Comparison of ENCODE assay signal across 1 cellular context in the genomic region with DNA sequence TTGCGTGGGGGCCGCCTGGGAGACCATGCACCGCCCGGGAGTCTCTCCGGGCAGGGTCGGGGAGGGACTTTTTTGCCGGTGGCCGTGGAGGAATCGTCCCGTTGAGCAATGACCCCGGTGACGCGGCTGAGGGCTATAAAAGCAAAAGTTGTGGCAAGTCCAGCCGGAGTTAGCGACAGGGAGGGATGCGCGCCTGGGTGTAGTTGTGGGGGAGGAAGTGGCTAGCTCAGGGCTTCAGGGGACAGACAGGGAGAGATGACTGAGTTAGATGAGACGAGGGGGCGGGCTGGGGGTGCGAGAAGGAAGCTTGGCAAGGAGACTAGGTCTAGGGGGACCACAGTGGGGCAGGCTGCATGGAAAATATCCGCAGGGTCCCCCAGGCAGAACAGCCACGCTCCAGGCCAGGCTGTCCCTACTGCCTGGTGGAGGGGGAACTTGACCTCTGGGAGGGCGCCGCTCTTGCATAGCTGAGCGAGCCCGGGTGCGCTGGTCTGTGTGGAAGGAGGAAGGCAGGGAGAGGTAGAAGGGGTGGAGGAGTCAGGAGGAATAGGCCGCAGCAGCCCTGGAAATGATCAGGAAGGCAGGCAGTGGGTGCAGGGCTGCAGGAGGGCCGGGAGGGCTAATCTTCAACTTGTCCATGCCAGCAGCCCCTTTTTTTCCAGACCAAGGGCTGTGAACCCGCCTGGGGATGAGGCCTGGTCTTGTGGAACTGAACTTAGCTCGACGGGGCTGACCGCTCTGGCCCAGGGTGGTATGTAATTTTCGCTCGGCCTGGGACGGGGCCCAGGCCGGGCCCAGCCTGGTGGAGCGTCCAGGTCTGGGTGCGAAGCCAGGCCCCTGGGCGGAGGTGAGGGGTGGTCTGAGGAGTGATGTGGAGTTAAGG.
TF ChIP-seq lines count a peak whose summit lies in the region.

Gene NEAT1, plus strand, starts transcription at position 166 of the 883 bp plus-strand sequence.

TF ChIP-seq in HepG2, 621 proteins besides CTCF, POLR2A, EP300 and RAD21 (continued from another document and continues in another):
- TF ChIP-seq HINFP (CRISPR knock-in tag; IDR thresholded peaks at IDR 0.05; ENCODE audit: low read depth) (0 out of 2 replicates have a peak, but pooled peaks have one; percentile 57), PHF20 (CRISPR knock-in tag; IDR thresholded peaks at IDR 0.05) (no peak), IRF2 (CRISPR knock-in tag; IDR thresholded peaks at IDR 0.05) (peak; percentile 83), AHDC1 (CRISPR knock-in tag; IDR thresholded peaks at IDR 0.05; ENCODE audit: borderline replicate concordance) (peak; percentile 20; the same call in 1 of the 2 replicates), TRIM22 (IDR thresholded peaks at IDR 0.05) (no peak), SMARCC2 (IDR thresholded peaks at IDR 0.05) (no peak), ASH2L (IDR thresholded peaks at IDR 0.05; ENCODE audit: insufficient read length, low read depth, low read length) (no peak), HBP1 (CRISPR knock-in tag; IDR thresholded peaks at IDR 0.05; ENCODE audit: low read depth) (peak; percentile 91), GATAD2A (CRISPR knock-in tag; IDR thresholded peaks at IDR 0.05) (peak; percentile 48), CREBL2 (CRISPR knock-in tag; IDR thresholded peaks at IDR 0.05; ENCODE audit: borderline replicate concordance) (peak; percentile 37; the same call in 1 of the 2 replicates), POLR2AphosphoS5 (IDR thresholded peaks at IDR 0.05; ENCODE audit: low read depth, low read length) (peak; percentile 100), ZNF607 (CRISPR knock-in tag; IDR thresholded peaks at IDR 0.05; ENCODE audit: borderline replicate concordance) (0 out of 2 replicates have a peak, but pooled peaks have one; percentile 49), ZNF441 (CRISPR knock-in tag; IDR thresholded peaks at IDR 0.05; ENCODE audit: borderline replicate concordance) (peak; percentile 67; the same call in 1 of the 2 replicates), SIX1 (CRISPR knock-in tag; IDR thresholded peaks at IDR 0.05; ENCODE audit: borderline replicate concordance) (peak; percentile 71; the same call in 1 of the 2 replicates), RFXANK (CRISPR knock-in tag; IDR thresholded peaks at IDR 0.05) (peak; percentile 36; the same call in 1 of the 2 replicates), ZNF512 (CRISPR knock-in tag; IDR thresholded peaks at IDR 0.05) (0 out of 2 replicates have a peak, but pooled peaks have one; percentile 23), NCOR1 (IDR thresholded peaks at IDR 0.05; ENCODE audit: borderline replicate concordance, low read length) (peak; percentile 90), ELF4 (CRISPR knock-in tag; IDR thresholded peaks at IDR 0.05; ENCODE audit: borderline replicate concordance) (no peak), ZNF44 (CRISPR knock-in tag; IDR thresholded peaks at IDR 0.05) (peak; percentile 27; the same call in 1 of the 2 replicates), ZNF749 (CRISPR knock-in tag; IDR thresholded peaks at IDR 0.05; ENCODE audit: borderline replicate concordance) (no peak; the same call in 1 of the 2 replicates), HMGA1 (CRISPR knock-in tag; conservative IDR thresholded peaks at IDR 0.05) (no peak), ZNF740 (CRISPR knock-in tag; IDR thresholded peaks at IDR 0.05) (peak; percentile 89), SUZ12 (IDR thresholded peaks at IDR 0.05; ENCODE audit: low read depth, low read length) (no peak)
- TF ChIP-seq, protein P1, sequence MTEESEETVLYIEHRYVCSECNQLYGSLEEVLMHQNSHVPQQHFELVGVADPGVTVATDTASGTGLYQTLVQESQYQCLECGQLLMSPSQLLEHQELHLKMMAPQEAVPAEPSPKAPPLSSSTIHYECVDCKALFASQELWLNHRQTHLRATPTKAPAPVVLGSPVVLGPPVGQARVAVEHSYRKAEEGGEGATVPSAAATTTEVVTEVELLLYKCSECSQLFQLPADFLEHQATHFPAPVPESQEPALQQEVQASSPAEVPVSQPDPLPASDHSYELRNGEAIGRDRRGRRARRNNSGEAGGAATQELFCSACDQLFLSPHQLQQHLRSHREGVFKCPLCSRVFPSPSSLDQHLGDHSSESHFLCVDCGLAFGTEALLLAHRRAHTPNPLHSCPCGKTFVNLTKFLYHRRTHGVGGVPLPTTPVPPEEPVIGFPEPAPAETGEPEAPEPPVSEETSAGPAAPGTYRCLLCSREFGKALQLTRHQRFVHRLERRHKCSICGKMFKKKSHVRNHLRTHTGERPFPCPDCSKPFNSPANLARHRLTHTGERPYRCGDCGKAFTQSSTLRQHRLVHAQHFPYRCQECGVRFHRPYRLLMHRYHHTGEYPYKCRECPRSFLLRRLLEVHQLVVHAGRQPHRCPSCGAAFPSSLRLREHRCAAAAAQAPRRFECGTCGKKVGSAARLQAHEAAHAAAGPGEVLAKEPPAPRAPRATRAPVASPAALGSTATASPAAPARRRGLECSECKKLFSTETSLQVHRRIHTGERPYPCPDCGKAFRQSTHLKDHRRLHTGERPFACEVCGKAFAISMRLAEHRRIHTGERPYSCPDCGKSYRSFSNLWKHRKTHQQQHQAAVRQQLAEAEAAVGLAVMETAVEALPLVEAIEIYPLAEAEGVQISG (CRISPR knock-in tag; IDR thresholded peaks at IDR 0.05), result peak; percentile 30; the same call in 1 of the 2 replicates
- TF ChIP-seq, protein P2, sequence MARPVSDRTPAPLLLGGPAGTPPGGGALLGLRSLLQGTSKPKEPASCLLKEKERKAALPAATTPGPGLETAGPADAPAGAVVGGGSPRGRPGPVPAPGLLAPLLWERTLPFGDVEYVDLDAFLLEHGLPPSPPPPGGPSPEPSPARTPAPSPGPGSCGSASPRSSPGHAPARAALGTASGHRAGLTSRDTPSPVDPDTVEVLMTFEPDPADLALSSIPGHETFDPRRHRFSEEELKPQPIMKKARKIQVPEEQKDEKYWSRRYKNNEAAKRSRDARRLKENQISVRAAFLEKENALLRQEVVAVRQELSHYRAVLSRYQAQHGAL (CRISPR knock-in tag; IDR thresholded peaks at IDR 0.05; ENCODE audit: not compliant biosample characterization), result no peak
- TF ChIP-seq, protein P3, sequence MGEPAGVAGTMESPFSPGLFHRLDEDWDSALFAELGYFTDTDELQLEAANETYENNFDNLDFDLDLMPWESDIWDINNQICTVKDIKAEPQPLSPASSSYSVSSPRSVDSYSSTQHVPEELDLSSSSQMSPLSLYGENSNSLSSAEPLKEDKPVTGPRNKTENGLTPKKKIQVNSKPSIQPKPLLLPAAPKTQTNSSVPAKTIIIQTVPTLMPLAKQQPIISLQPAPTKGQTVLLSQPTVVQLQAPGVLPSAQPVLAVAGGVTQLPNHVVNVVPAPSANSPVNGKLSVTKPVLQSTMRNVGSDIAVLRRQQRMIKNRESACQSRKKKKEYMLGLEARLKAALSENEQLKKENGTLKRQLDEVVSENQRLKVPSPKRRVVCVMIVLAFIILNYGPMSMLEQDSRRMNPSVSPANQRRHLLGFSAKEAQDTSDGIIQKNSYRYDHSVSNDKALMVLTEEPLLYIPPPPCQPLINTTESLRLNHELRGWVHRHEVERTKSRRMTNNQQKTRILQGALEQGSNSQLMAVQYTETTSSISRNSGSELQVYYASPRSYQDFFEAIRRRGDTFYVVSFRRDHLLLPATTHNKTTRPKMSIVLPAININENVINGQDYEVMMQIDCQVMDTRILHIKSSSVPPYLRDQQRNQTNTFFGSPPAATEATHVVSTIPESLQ (CRISPR knock-in tag; conservative IDR thresholded peaks at IDR 0.05), result peak; percentile 93; the same call in 1 of the 2 replicates
- TF ChIP-seq, protein P4, sequence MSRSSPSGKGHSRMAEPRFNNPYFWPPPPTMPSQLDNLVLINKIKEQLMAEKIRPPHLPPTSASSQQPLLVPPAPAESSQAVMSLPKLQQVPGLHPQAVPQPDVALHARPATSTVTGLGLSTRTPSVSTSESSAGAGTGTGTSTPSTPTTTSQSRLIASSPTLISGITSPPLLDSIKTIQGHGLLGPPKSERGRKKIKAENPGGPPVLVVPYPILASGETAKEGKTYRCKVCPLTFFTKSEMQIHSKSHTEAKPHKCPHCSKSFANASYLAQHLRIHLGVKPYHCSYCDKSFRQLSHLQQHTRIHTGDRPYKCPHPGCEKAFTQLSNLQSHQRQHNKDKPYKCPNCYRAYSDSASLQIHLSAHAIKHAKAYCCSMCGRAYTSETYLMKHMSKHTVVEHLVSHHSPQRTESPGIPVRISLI (CRISPR knock-in tag; IDR thresholded peaks at IDR 0.05; ENCODE audit: borderline replicate concordance), result no peak
- TF ChIP-seq, protein P5, sequence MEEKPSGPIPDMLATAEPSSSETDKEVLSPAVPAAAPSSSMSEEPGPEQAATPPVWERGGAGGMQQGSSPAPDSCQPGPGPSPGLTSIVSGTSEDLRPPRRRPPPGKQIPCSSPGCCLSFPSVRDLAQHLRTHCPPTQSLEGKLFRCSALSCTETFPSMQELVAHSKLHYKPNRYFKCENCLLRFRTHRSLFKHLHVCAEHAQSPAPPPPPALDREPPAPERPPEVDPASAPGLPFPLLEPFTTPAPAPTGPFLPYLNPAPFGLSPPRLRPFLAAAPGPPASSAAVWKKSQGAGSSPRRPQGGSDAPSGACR (CRISPR knock-in tag; IDR thresholded peaks at IDR 0.05), result peak; percentile 78; the same call in 1 of the 2 replicates
